In the genomic region with DNA sequence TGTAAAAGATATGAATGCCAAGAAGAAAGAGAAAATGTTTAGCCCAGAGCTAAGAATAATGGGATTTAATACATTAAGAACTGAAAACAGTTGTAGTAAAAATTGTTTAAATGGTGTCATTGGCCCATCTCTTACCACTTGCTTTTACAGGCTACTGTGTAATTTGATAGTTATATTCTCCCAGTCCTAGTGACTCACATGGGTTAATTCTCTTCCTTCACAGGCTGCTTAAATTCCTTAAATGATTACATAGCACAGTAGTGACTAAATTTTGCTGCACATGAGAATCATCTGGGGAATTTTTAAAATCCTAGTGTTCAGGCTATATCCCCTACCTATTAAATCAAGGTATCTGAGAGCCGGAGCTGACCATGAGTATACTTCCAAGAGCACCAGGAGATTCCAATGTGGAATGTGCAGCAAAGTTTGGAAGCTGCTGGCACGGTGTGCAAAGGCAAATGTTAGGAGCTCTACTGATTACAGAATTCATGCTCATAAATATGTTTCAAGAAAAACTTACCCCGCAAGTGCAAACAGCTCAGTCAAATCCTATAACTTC, we compare ENCODE assay signal across 14 cellular contexts. TPM values are rescaled to one million over a fixed set of nuclear protein-coding genes. Genes with fewer than 3 reads are reported as not detected.
A peak's percentile ranks its signal among the peaks of the same experiment; 100 is the strongest.
DNase-seq lines count a peak whose midpoint lies in the region; ATAC-seq and TF ChIP-seq lines count a peak whose summit lies in the region.
"Had no signal": no experiment of that assay in that cellular context is flagged by ENCODE, and none has a peak within 500 bp of the region (broad histone marks: within the 10 kb centered on the region; RNA-seq: fewer than 3 reads in every experiment).

No MANE protein-coding gene starts in this region.

- H3K36me3 ChIP-seq in SK-N-SH (replicated peaks in 1 of 2; ENCODE audit: control insufficient read depth in 1 of 2, insufficient read depth in 2 of 2, low read length in 1 of 2): no peaks in the 10 kb centered on the region
- H3K36me3 ChIP-seq in WERI-Rb-1: no peaks in the 10 kb centered on the region
- H3K36me3 ChIP-seq: thoracic aorta had no signal

- 0 out of 4 replicates have a peak, but pooled peaks cover 0 to 4% of the 10 kb centered on the region in 2 experiments for H3K4me1 ChIP-seq in SK-N-SH (ENCODE audit: control insufficient read depth in 1 of 2, insufficient read depth in 2 of 2, low read depth in 1 of 2, low read length in 1 of 2)

- no peak overlapping the region for H2AFZ ChIP-seq in SK-N-SH (ENCODE audit: low read depth)

- WGBS in SK-N-SH (ENCODE audit: low lambda C conversion rate): 53% methylated on average over 3 of the region's 3 CpGs

- no peaks in the 10 kb centered on the region for H3K9me3 ChIP-seq in SK-N-SH
- H3K9me3 ChIP-seq in WERI-Rb-1 (ENCODE audit: severe bottlenecking): no peaks in the 10 kb centered on the region
- H3K9me3 ChIP-seq: thoracic aorta had no signal

- H3K27me3 Mint-ChIP-seq in activated T-helper 1 cell treated with anti-CD3 and anti-CD28 coated beads, Interleukin-12 subunit alpha, Interleukin-12 subunit beta, Interleukin-2, Interleukin-4 antibody, amounts not matched to agents 30 ng/mL and 10 ng/mL and 1 ng/mL, durations not matched to agents 14 hours and 24 hours and 36 hours (ENCODE audit: insufficient read depth): peaks cover 26% of the 10 kb centered on the region

- TF ChIP-seq RAD21 in SK-N-SH (IDR thresholded peaks at IDR 0.05; ENCODE audit: low read length): no peak

- no peak overlapping the region for H3K4me3 Mint-ChIP-seq in activated T-helper 1 cell treated with anti-CD3 and anti-CD28 coated beads, Interleukin-12 subunit alpha, Interleukin-12 subunit beta, Interleukin-2, Interleukin-4 antibody, amounts not matched to agents 30 ng/mL and 10 ng/mL and 1 ng/mL, durations not matched to agents 14 hours and 24 hours and 36 hours

- no peaks in the 10 kb centered on the region for H3K36me3 Mint-ChIP-seq in activated T-helper 1 cell treated with anti-CD3 and anti-CD28 coated beads, Interleukin-12 subunit alpha, Interleukin-12 subunit beta, Interleukin-2, Interleukin-4 antibody, amounts not matched to agents 30 ng/mL and 10 ng/mL and 1 ng/mL, durations not matched to agents 14 hours and 24 hours and 36 hours (ENCODE audit: low read depth)

- no peak for TF ChIP-seq CTCF in SK-N-SH (IDR thresholded peaks at IDR 0.05)
- no peak for TF ChIP-seq CTCF in fibroblast of the aortic adventitia (IDR thresholded peaks at IDR 0.05; ENCODE audit: insufficient read depth, low read length)
- no peak for TF ChIP-seq CTCF in WERI-Rb-1 (IDR thresholded peaks at IDR 0.05; ENCODE audit: low read depth, low read length)

- no peaks in the 10 kb centered on the region for H3F3A ChIP-seq in SK-N-SH (replicated peaks; ENCODE audit: insufficient read depth)

- H3K9ac ChIP-seq in SK-N-SH: no peak overlapping the region

- H3K9me2 ChIP-seq in SK-N-SH: no peaks in the 10 kb centered on the region

- no peak overlapping the region for H3K4me3 ChIP-seq in SK-N-SH (ENCODE audit: low read depth in 2 of 2, low read length in 1 of 2)
- H3K4me3 ChIP-seq in fibroblast of the aortic adventitia (ENCODE audit: low read depth, low read length): no peak overlapping the region
- no peak overlapping the region for H3K4me3 ChIP-seq in WERI-Rb-1 (ENCODE audit: low read depth, low read length)
- H3K4me3 ChIP-seq: thoracic aorta had no signal

- CTCF ChIA-PET in SK-N-SH (lab: Yijun Ruan, JAX): interaction anchor here (0.9 kb wide), 1 partner anchor 9 kb away, joined by 3 read pairs; no protein-coding TSS in a partner anchor

- H3K4me1 Mint-ChIP-seq in activated T-helper 1 cell treated with anti-CD3 and anti-CD28 coated beads, Interleukin-12 subunit alpha, Interleukin-12 subunit beta, Interleukin-2, Interleukin-4 antibody, amounts not matched to agents 30 ng/mL and 10 ng/mL and 1 ng/mL, durations not matched to agents 14 hours and 24 hours and 36 hours (ENCODE audit: low read depth): no peaks in the 10 kb centered on the region

- peak; percentile 7 for DNase-seq in NCI-H2171 treated with DMSO at 0.1 percent for 48 hours (lab: John Stamatoyannopoulos, UW)
- DNase-seq in NCI-H2171 (lab: John Stamatoyannopoulos, UW): no peak
- no peak for DNase-seq in SK-N-SH
- DNase-seq in fibroblast of the aortic adventitia (ENCODE audit: low read depth): peak; percentile 15
- DNase-seq in WERI-Rb-1: no peak
- no peak for DNase-seq in activated T-helper 1 cell treated with anti-CD3 and anti-CD28 coated beads, Interleukin-12 subunit alpha, Interleukin-12 subunit beta, Interleukin-2, Interleukin-4 antibody, amounts not matched to agents 30 ng/mL and 10 ng/mL and 1 ng/mL, durations not matched to agents 14 hours and 24 hours and 36 hours (ENCODE audit: low spot score)
- DNase-seq in hippocampal formation (lab: John Stamatoyannopoulos, UW): no peak
- DNase-seq: NCI-H1048, NCI-H510A treated with DMSO at 0.1 percent for 48 hours, right cardiac atrium, SHP77 had no signal

- H3K4me2 ChIP-seq in SK-N-SH: no peak overlapping the region

- H4K20me1 ChIP-seq in SK-N-SH (ENCODE audit: insufficient read depth): no peaks in the 10 kb centered on the region

- H3K27me3 ChIP-seq in SK-N-SH (ENCODE audit: insufficient read depth) (no peaks in the 10 kb centered on the region), WERI-Rb-1 (ENCODE audit: insufficient read depth, low read depth, severe bottlenecking) (no peaks in the 10 kb centered on the region)

- H3K27ac ChIP-seq in SK-N-SH (ENCODE audit: low read depth in 2 of 2, low read length in 1 of 2): no peak overlapping the region
- no peak overlapping the region for H3K27ac ChIP-seq in WERI-Rb-1
- H3K27ac ChIP-seq: HL-60, thoracic aorta had no signal

- H3K79me2 ChIP-seq in SK-N-SH (ENCODE audit: insufficient read depth): no peaks in the 10 kb centered on the region

- no peak for ATAC-seq in HG02610 (IDR thresholded peaks at IDR 0.05; ENCODE audit: unreplicated experiment)
- ATAC-seq: right cardiac atrium had no signal

- no peak for TF ChIP-seq EP300 in SK-N-SH (IDR thresholded peaks at IDR 0.05; ENCODE audit: borderline replicate concordance in 1 of 2, low read depth in 1 of 2, low read length in 1 of 2)

- no peaks in the 10 kb centered on the region for H3K9me3 Mint-ChIP-seq in activated T-helper 1 cell treated with anti-CD3 and anti-CD28 coated beads, Interleukin-12 subunit alpha, Interleukin-12 subunit beta, Interleukin-2, Interleukin-4 antibody, amounts not matched to agents 30 ng/mL and 10 ng/mL and 1 ng/mL, durations not matched to agents 14 hours and 24 hours and 36 hours

- H3K27ac Mint-ChIP-seq in activated T-helper 1 cell treated with anti-CD3 and anti-CD28 coated beads, Interleukin-12 subunit alpha, Interleukin-12 subunit beta, Interleukin-2, Interleukin-4 antibody, amounts not matched to agents 30 ng/mL and 10 ng/mL and 1 ng/mL, durations not matched to agents 14 hours and 24 hours and 36 hours: no peak overlapping the region

- intact Hi-C loops in activated T-helper 1 cell treated with anti-CD3 and anti-CD28 coated beads, Interleukin-12 subunit alpha, Interleukin-12 subunit beta, Interleukin-2, Interleukin-4 antibody, amounts not matched to agents 30 ng/mL and 10 ng/mL and 1 ng/mL, durations not matched to agents 14 hours and 24 hours and 36 hours (cut with micrococcal nuclease): no loop called here

- POLR2A ChIA-PET in SK-N-SH (lab: Yijun Ruan, JAX): no interaction called here

TF ChIP-seq in SK-N-SH, 30 proteins besides CTCF, POLR2A, EP300 and RAD21:
- TF ChIP-seq FOSL2 (IDR thresholded peaks at IDR 0.05; ENCODE audit: borderline replicate concordance, low read depth) (peak; percentile 26; the same call in 1 of the 2 replicates), NFIC (IDR thresholded peaks at IDR 0.05; ENCODE audit: borderline replicate concordance) (no peak), TEAD4 (IDR thresholded peaks at IDR 0.05; ENCODE audit: borderline replicate concordance, insufficient read depth) (no peak), JUND (IDR thresholded peaks at IDR 0.05) (peak; percentile 11; the same call in 1 of the 2 replicates)

RNA-seq across cellular contexts. Expression of a gene that starts 45.3 kb away (rescaled TPM):
- 8.6 and 9.2 TPM in 2 replicates for polyA plus RNA-seq in SK-N-SH (2012; rRNA removed)
- 10.2 TPM in 2 replicates for polyA plus RNA-seq in SK-N-SH (2012; cell fraction: cytosol; rRNA removed)
- polyA plus RNA-seq in SK-N-SH (2012; cell fraction: nucleus; rRNA removed): 36.8 and 38.9 TPM in 2 replicates
- total RNA-seq in fibroblast of the aortic adventitia (ENCODE audit: low replicate concordance): 15.5 and 37.5 TPM in 2 replicates
- 39.1 and 44.2 TPM in 2 replicates for total RNA-seq in activated T-helper 1 cell treated with anti-CD3 and anti-CD28 coated beads, Interleukin-12 subunit alpha, Interleukin-12 subunit beta, Interleukin-2, Interleukin-4 antibody, amounts not matched to agents 30 ng/mL and 10 ng/mL and 1 ng/mL, durations not matched to agents 14 hours and 24 hours and 36 hours

Comparison
In these comparisons a context has a peak if more than half of its experiments do, and no peak if none do; other contexts are left out.
1. DNase-seq: peak in NCI-H2171 treated with DMSO at 0.1 percent for 48 hours (single experiment) and fibroblast of the aortic adventitia (single experiment); none in NCI-H2171 (single experiment), SK-N-SH (single experiment), WERI-Rb-1 (single experiment), activated T-helper 1 cell treated with anti-CD3 and anti-CD28 coated beads, Interleukin-12 subunit alpha, Interleukin-12 subunit beta, Interleukin-2, Interleukin-4 antibody, amounts not matched to agents 30 ng/mL and 10 ng/mL and 1 ng/mL, durations not matched to agents 14 hours and 24 hours and 36 hours (single experiment) and hippocampal formation (0 of 2).